ENCODE assay signal across 10 cellular contexts in genomic region chr1:24189528-24189927, GRCh38. TPM values are rescaled to one million over a fixed set of nuclear protein-coding genes. Genes with fewer than 3 reads are reported as not detected.
DNase-seq lines count a peak whose midpoint lies in the region; ATAC-seq and TF ChIP-seq lines count a peak whose summit lies in the region.
"Had no signal": no experiment of that assay in that cellular context is flagged by ENCODE, and none has a peak within 500 bp of the region (broad histone marks: within the 10 kb centered on the region; RNA-seq: fewer than 3 reads in every experiment).

No MANE protein-coding gene starts in this region.

- intact Hi-C loops in Caco-2 (cut with micrococcal nuclease; ENCODE audit: unreplicated experiment) (no loop called here), posterior cingulate gyrus (cut with DNase I) (no loop called here), adrenal gland (cut with DNase I) (no loop called here)

- BruUV-seq in Caco-2 (replicated peaks; lab: Mats Ljungman, UMichigan) = no TSS peak

- H3K4me1 Mint-ChIP-seq in Caco-2 (ENCODE audit: low read depth, unreplicated experiment) (no peaks in the 10 kb centered on the region), T-cell (peaks cover 41 to 65% (median 53%) of the 10 kb centered on the region in 3 donors)

- POLR2A ChIA-PET in Caco-2 (lab: Charles Lee) (no interaction called here), T-cell (lab: Charles Lee) (interaction anchor here in 1 of 2 donors (0.5 to 1.3 kb wide), 2 partner anchors 10 to 445 kb away, joined by 3 read pairs; no protein-coding TSS in a partner anchor)

- no peaks in the 10 kb centered on the region for H3K9me3 ChIP-seq in Caco-2
- H3K9me3 ChIP-seq in mucosa of rectum (ENCODE audit: control insufficient read depth in 2 of 2, low read length in 2 of 2) = no peaks in the 10 kb centered on the region
- H3K9me3 ChIP-seq in adrenal gland (replicated peaks in 1 of 3) = no peaks in the 10 kb centered on the region

- H3K4me3 ChIP-seq in Caco-2 (ENCODE audit: low read depth, low read length) = no peak overlapping the region
- H3K4me3 ChIP-seq in mucosa of rectum (ENCODE audit: low read length in 2 of 2) = no peak overlapping the region
- no peak overlapping the region for H3K4me3 ChIP-seq in adrenal gland

- TF ChIP-seq CTCF in Caco-2 (IDR thresholded peaks at IDR 0.05; ENCODE audit: insufficient read depth in 1 of 2, low read depth in 1 of 2, low read length in 1 of 2, severe bottlenecking in 1 of 2, unreplicated experiment in 1 of 2) (no peak), adrenal gland (IDR thresholded peaks at IDR 0.05) (no peak)

- no peaks in the 10 kb centered on the region for H3K36me3 ChIP-seq in Caco-2 (ENCODE audit: control insufficient read depth, insufficient read depth, low read length)
- no peaks in the 10 kb centered on the region for H3K36me3 ChIP-seq in mucosa of rectum (ENCODE audit: control insufficient read depth in 2 of 2, insufficient read depth in 2 of 2, low read length in 2 of 2)
- no peaks in the 10 kb centered on the region for H3K36me3 ChIP-seq in adrenal gland (replicated peaks in 1 of 2)

- H3K36me3 Mint-ChIP-seq in Caco-2 (ENCODE audit: insufficient read depth, unreplicated experiment) (peaks cover 4% of the 10 kb centered on the region), T-cell (no peaks in the 10 kb centered on the region)

- CTCF ChIA-PET in Caco-2 (lab: Charles Lee) (no interaction called here), T-cell (lab: Charles Lee) (interaction anchor here (0.6 to 3.5 kb wide), 5 partner anchors 9 to 714 kb away, joined by 3 to 25 read pairs (median 9); no protein-coding TSS in a partner anchor)

- H3K27me3 ChIP-seq in Caco-2 (replicated peaks; ENCODE audit: control insufficient read depth, insufficient read depth, low read length) (no peaks in the 10 kb centered on the region), mucosa of rectum (ENCODE audit: control insufficient read depth in 2 of 2, insufficient read depth in 2 of 2, low read length in 2 of 2) (no peaks in the 10 kb centered on the region), adrenal gland (no peaks in the 10 kb centered on the region)

- peaks cover 8% of the 10 kb centered on the region; the same call in 1 of the 2 replicates for H3K4me1 ChIP-seq in Caco-2
- H3K4me1 ChIP-seq in mucosa of rectum (ENCODE audit: control insufficient read depth in 2 of 2, insufficient read depth in 2 of 2, low read length in 2 of 2) = peaks cover 17 to 29% of the 10 kb centered on the region in 2 donors
- H3K4me1 ChIP-seq in adrenal gland (replicated peaks in 1 of 2) = peaks cover 7 to 8% of the 10 kb centered on the region in 2 donors

- H3K27ac ChIP-seq in mucosa of rectum (ENCODE audit: low read depth in 2 of 2, low read length in 2 of 2) = peak overlapping the region; percentile 60 to 70
- peak overlapping the region in 1 of 5 donors; percentile 38 for H3K27ac ChIP-seq in adrenal gland

- WGBS in adrenal gland, 4 donors = 76 to 84% (median 81%) methylated on average over 6 to 7 of the region's 7 CpGs

- H3K4me3 Mint-ChIP-seq in Caco-2 (ENCODE audit: unreplicated experiment) (peak overlapping the region; percentile 56), T-cell (peak overlapping the region in 1 of 3 donors; percentile 59)

- DNase-seq in Caco-2 = no peak
- DNase-seq in T-cell = peak in 7 of 34 experiments; percentile 8 to 33 (median 15)
- DNase-seq in DMS53 (lab: John Stamatoyannopoulos, UW) = no peak
- DNase-seq in ACHN = no peak
- no peak for DNase-seq in posterior cingulate gyrus
- no peak for DNase-seq in adrenal gland
- DNase-seq: DMS 273 treated with DMSO at 0.1 percent for 48 hours, NCI-H1694 treated with DMSO at 0.1 percent for 48 hours had no signal

- ATAC-seq in GM19324 (IDR thresholded peaks at IDR 0.05; ENCODE audit: low FRiP score, unreplicated experiment) (peak; percentile 35), T-cell (replicated peaks in 1 of 4) (no peak)

- H3K27me3 Mint-ChIP-seq in Caco-2 (ENCODE audit: insufficient read depth, unreplicated experiment) (no peaks in the 10 kb centered on the region), T-cell (no peaks in the 10 kb centered on the region)

- TF ChIP-seq POLR2A in adrenal gland (IDR thresholded peaks at IDR 0.05) = no peak

- in situ Hi-C loops in ACHN (cut with HindIII; ENCODE audit: low pct_ligation_motif_present, low pct_unique_long_range_greater_than_20kb, low sequenced_read_pairs) = no loop called here

- H3K9me3 Mint-ChIP-seq in Caco-2 (ENCODE audit: unreplicated experiment) (no peaks in the 10 kb centered on the region), T-cell (no peaks in the 10 kb centered on the region)

- H3K27ac Mint-ChIP-seq in Caco-2 (ENCODE audit: unreplicated experiment) = no peak overlapping the region
- H3K27ac Mint-ChIP-seq in T-cell = peak overlapping the region; percentile 17 to 72

- no peak overlapping the region for H3K9ac ChIP-seq in mucosa of rectum (ENCODE audit: low read depth in 1 of 2, low read length in 2 of 2)

RNA-seq across cellular contexts. Expression of gene IFNLR1, which starts 2.4 kb away (rescaled TPM):
- total RNA-seq in Caco-2 (2022) (5.4 and 6.1 TPM in 2 replicates), T-cell (1 to 10 TPM; 2.4 to 7.0 (median 6.0) TPM), adrenal gland (10 to 100 TPM in 1 of 8 donors, 1 to 10 TPM in 7; 2.0 to 11.5 (median 4.3) TPM)
- 1 to 10 TPM; 1.8 to 4.0 (median 2.7) TPM for polyA plus RNA-seq in adrenal gland

RNA-seq across cellular contexts. Expression of gene IL22RA1, which starts 46.6 kb away (rescaled TPM):
- 1.7 and 2.5 TPM in 2 replicates for total RNA-seq in Caco-2 (2022)
- under 1 TPM in 2 of 5 donors, not detected in 3; 0.13 to 0.15 TPM for total RNA-seq in T-cell
- total RNA-seq in adrenal gland = under 1 TPM in 6 of 8 donors, not detected in 2; 0.18 to 0.76 (median 0.41) TPM
- polyA plus RNA-seq in adrenal gland = under 1 TPM; 0.13 to 0.73 (median 0.24) TPM
